Comparison of ENCODE assay signal across 31 cellular contexts in genomic region chr4:26766142-26766541, GRCh38.
DNase-seq lines count a peak whose midpoint lies in the region; ATAC-seq and TF ChIP-seq lines count a peak whose summit lies in the region.
"Had no signal": no experiment of that assay in that cellular context is flagged by ENCODE, and none has a peak within 500 bp of the region (broad histone marks: within the 10 kb centered on the region; RNA-seq: fewer than 3 reads in every experiment).

No MANE protein-coding gene starts in this region.

- no TSS peak for BruUV-seq in Calu3 (replicated peaks; lab: Mats Ljungman, UMichigan)

- DNase-seq in NOMO-1 treated with dmso at 0.1 percent for 144 hours (lab: John Stamatoyannopoulos, UW; ENCODE audit: unreplicated experiment) (peak; percentile 54), mucosa of descending colon (no peak), Calu3 (no peak)
- no peak for DNase-seq in activated naive CD4-positive, alpha-beta T cell treated with anti-CD3 and anti-CD28 coated beads, Interleukin-2, amount 10 ng/mL, durations not matched to agents 7 days and 5 days
- no peak for DNase-seq in activated T-cell treated with anti-CD3 and anti-CD28 coated beads, Interleukin-2, amount 50 U/mL, for 72 hours
- DNase-seq in NK-92 treated with Interleukin-12 subunit alpha and Interleukin-12 subunit beta, amount 100 ng/mL, for 24 hours (lab: John Stamatoyannopoulos, UW), result no peak
- DNase-seq: activated CD4-positive, alpha-beta T cell treated with anti-CD3 and anti-CD28 coated beads for 36 hours; activated CD8-positive, alpha-beta T cell treated with anti-CD3 and anti-CD28 coated beads for 36 hours; activated naive CD4-positive, alpha-beta T cell treated with anti-CD3 and anti-CD28 coated beads, Interleukin-2, amount 50 U/mL, for 16 hours; C1 segment of cervical spinal cord; cerebellar nuclear complex; DMS79 treated with DMSO at 0.1 percent for 48 hours; esophagus squamous epithelium; foreskin keratinocyte; GDM1; head of caudate nucleus; HFFc6; KG1; MG63; NCI-H1436 treated with DMSO at 0.1 percent for 48 hours; NCI-H2107; NCI-H345; RPMI8226; SK-N-SH; stimulated activated naive B cell treated with anti-CD40 and anti-IgM and Interleukin-4, amounts not matched to agents 10 μg/mL and 1 μg/mL and 100 μg/mL, for 72 hours; substantia nigra had no signal

- H3K4me3 Mint-ChIP-seq in activated naive CD4-positive, alpha-beta T cell treated with anti-CD3 and anti-CD28 coated beads, Interleukin-2, amount 10 ng/mL, durations not matched to agents 7 days and 5 days, result no peak overlapping the region
- no peak overlapping the region for H3K4me3 Mint-ChIP-seq in activated T-cell treated with anti-CD3 and anti-CD28 coated beads, Interleukin-2, amount 50 U/mL, for 72 hours
- H3K4me3 Mint-ChIP-seq in Calu3 (ENCODE audit: low read depth, unreplicated experiment), result no peak overlapping the region
- H3K4me3 Mint-ChIP-seq: activated CD4-positive, alpha-beta T cell treated with anti-CD3 and anti-CD28 coated beads for 36 hours; activated CD8-positive, alpha-beta T cell treated with anti-CD3 and anti-CD28 coated beads for 36 hours; activated T-helper 17 cell treated with anti-CD3 and anti-CD28 coated beads, Interleukin-2, amount 50 U/mL, for 72 hours; HFFc6; natural killer cell treated with Interleukin-12 subunit alpha and Interleukin-12 subunit beta and Interleukin-15 and Interleukin-18, amount 100 ng/mL, for 72 hours; stimulated activated naive B cell treated with anti-CD40 and anti-IgM and Interleukin-4, amounts not matched to agents 10 μg/mL and 1 μg/mL and 100 μg/mL, for 72 hours had no signal

- ATAC-seq in GM18499 (IDR thresholded peaks at IDR 0.05; ENCODE audit: insufficient read depth, unreplicated experiment) (peak; percentile 88), HG02938 (IDR thresholded peaks at IDR 0.05; ENCODE audit: unreplicated experiment) (peak; percentile 75), mucosa of descending colon (peak; percentile 17)
- ATAC-seq in activated T-cell treated with anti-CD3 and anti-CD28 coated beads, Interleukin-2, amount 50 U/mL, for 72 hours (replicated peaks in 1 of 2), result no peak
- ATAC-seq: activated T-helper 17 cell treated with anti-CD3 and anti-CD28 coated beads, Interleukin-2, amount 50 U/mL, for 72 hours; body of pancreas; natural killer cell treated with Interleukin-12 subunit alpha and Interleukin-12 subunit beta and Interleukin-15 and Interleukin-18, amount 100 ng/mL, for 72 hours had no signal

- peaks cover 2% of the 10 kb centered on the region for H3K36me3 Mint-ChIP-seq in activated naive CD4-positive, alpha-beta T cell treated with anti-CD3 and anti-CD28 coated beads, Interleukin-2, amount 10 ng/mL, durations not matched to agents 7 days and 5 days
- H3K36me3 Mint-ChIP-seq in activated T-cell treated with anti-CD3 and anti-CD28 coated beads, Interleukin-2, amount 50 U/mL, for 72 hours (ENCODE audit: insufficient read depth in 2 of 2), result peaks cover 0 to 12% of the 10 kb centered on the region in 2 donors
- no peaks in the 10 kb centered on the region for H3K36me3 Mint-ChIP-seq in Calu3 (ENCODE audit: insufficient read depth, unreplicated experiment)

- peaks cover 9% of the 10 kb centered on the region for H3K4me1 ChIP-seq in mucosa of descending colon (ENCODE audit: low read depth)
- H3K4me1 ChIP-seq: body of pancreas, foreskin keratinocyte had no signal

- H3K4me1 Mint-ChIP-seq in activated naive CD4-positive, alpha-beta T cell treated with anti-CD3 and anti-CD28 coated beads, Interleukin-2, amount 10 ng/mL, durations not matched to agents 7 days and 5 days, result peaks cover 6% of the 10 kb centered on the region
- H3K4me1 Mint-ChIP-seq in activated T-cell treated with anti-CD3 and anti-CD28 coated beads, Interleukin-2, amount 50 U/mL, for 72 hours (ENCODE audit: low read depth), result peaks cover 5% of the 10 kb centered on the region
- no peaks in the 10 kb centered on the region for H3K4me1 Mint-ChIP-seq in Calu3 (ENCODE audit: low read depth, unreplicated experiment)
- H3K4me1 Mint-ChIP-seq: activated T-helper 17 cell treated with anti-CD3 and anti-CD28 coated beads, Interleukin-2, amount 50 U/mL, for 72 hours had no signal

- H3K27ac Mint-ChIP-seq in activated naive CD4-positive, alpha-beta T cell treated with anti-CD3 and anti-CD28 coated beads, Interleukin-2, amount 10 ng/mL, durations not matched to agents 7 days and 5 days, result no peak overlapping the region
- no peak overlapping the region for H3K27ac Mint-ChIP-seq in activated T-cell treated with anti-CD3 and anti-CD28 coated beads, Interleukin-2, amount 50 U/mL, for 72 hours
- no peak overlapping the region for H3K27ac Mint-ChIP-seq in Calu3 (ENCODE audit: unreplicated experiment)
- H3K27ac Mint-ChIP-seq: activated CD4-positive, alpha-beta T cell treated with anti-CD3 and anti-CD28 coated beads for 36 hours; activated CD8-positive, alpha-beta T cell treated with anti-CD3 and anti-CD28 coated beads for 36 hours; activated T-helper 17 cell treated with anti-CD3 and anti-CD28 coated beads, Interleukin-2, amount 50 U/mL, for 72 hours; HFFc6; natural killer cell treated with Interleukin-12 subunit alpha and Interleukin-12 subunit beta and Interleukin-15 and Interleukin-18, amount 100 ng/mL, for 72 hours; stimulated activated naive B cell treated with anti-CD40 and anti-IgM and Interleukin-4, amounts not matched to agents 10 μg/mL and 1 μg/mL and 100 μg/mL, for 72 hours had no signal

- no peaks in the 10 kb centered on the region for H3K27me3 Mint-ChIP-seq in activated naive CD4-positive, alpha-beta T cell treated with anti-CD3 and anti-CD28 coated beads, Interleukin-2, amount 10 ng/mL, durations not matched to agents 7 days and 5 days
- H3K27me3 Mint-ChIP-seq in activated T-cell treated with anti-CD3 and anti-CD28 coated beads, Interleukin-2, amount 50 U/mL, for 72 hours (ENCODE audit: low read depth), result no peaks in the 10 kb centered on the region
- H3K27me3 Mint-ChIP-seq in Calu3 (ENCODE audit: unreplicated experiment), result no peaks in the 10 kb centered on the region
- H3K27me3 Mint-ChIP-seq: activated CD4-positive, alpha-beta T cell treated with anti-CD3 and anti-CD28 coated beads for 36 hours; activated CD8-positive, alpha-beta T cell treated with anti-CD3 and anti-CD28 coated beads for 36 hours; activated T-helper 17 cell treated with anti-CD3 and anti-CD28 coated beads, Interleukin-2, amount 50 U/mL, for 72 hours; natural killer cell treated with Interleukin-12 subunit alpha and Interleukin-12 subunit beta and Interleukin-15 and Interleukin-18, amount 100 ng/mL, for 72 hours; stimulated activated naive B cell treated with anti-CD40 and anti-IgM and Interleukin-4, amounts not matched to agents 10 μg/mL and 1 μg/mL and 100 μg/mL, for 72 hours had no signal

- no peak overlapping the region for H3K4me3 ChIP-seq in mucosa of descending colon
- H3K4me3 ChIP-seq: body of pancreas, esophagus squamous epithelium, MG63 had no signal

- H3K36me3 ChIP-seq in mucosa of descending colon (ENCODE audit: low read depth), result no peaks in the 10 kb centered on the region

- intact Hi-C loops in mucosa of descending colon (cut with DNase I, micrococcal nuclease) (no loop called here), Calu3 (cut with micrococcal nuclease; ENCODE audit: unreplicated experiment) (no loop called here)

- CTCF ChIA-PET in activated naive CD4-positive, alpha-beta T cell treated with anti-CD3 and anti-CD28 coated beads, Interleukin-2, amount 10 ng/mL, durations not matched to agents 7 days and 5 days (lab: Charles Lee), result no interaction called here
- CTCF ChIA-PET in Calu3 (lab: Charles Lee), result no interaction called here

- H3K9me3 Mint-ChIP-seq in activated naive CD4-positive, alpha-beta T cell treated with anti-CD3 and anti-CD28 coated beads, Interleukin-2, amount 10 ng/mL, durations not matched to agents 7 days and 5 days, result no peaks in the 10 kb centered on the region
- H3K9me3 Mint-ChIP-seq in activated T-cell treated with anti-CD3 and anti-CD28 coated beads, Interleukin-2, amount 50 U/mL, for 72 hours, result no peaks in the 10 kb centered on the region
- no peaks in the 10 kb centered on the region for H3K9me3 Mint-ChIP-seq in Calu3 (ENCODE audit: low read depth, unreplicated experiment)
- H3K9me3 Mint-ChIP-seq: activated CD8-positive, alpha-beta T cell treated with anti-CD3 and anti-CD28 coated beads for 36 hours; activated T-helper 17 cell treated with anti-CD3 and anti-CD28 coated beads, Interleukin-2, amount 50 U/mL, for 72 hours; HFFc6; natural killer cell treated with Interleukin-12 subunit alpha and Interleukin-12 subunit beta and Interleukin-15 and Interleukin-18, amount 100 ng/mL, for 72 hours; stimulated activated naive B cell treated with anti-CD40 and anti-IgM and Interleukin-4, amounts not matched to agents 10 μg/mL and 1 μg/mL and 100 μg/mL, for 72 hours had no signal

- TF ChIP-seq CTCF in mucosa of descending colon (IDR thresholded peaks at IDR 0.05) (no peak), Calu3 (IDR thresholded peaks at IDR 0.05; ENCODE audit: unreplicated experiment) (no peak)

- no peaks in the 10 kb centered on the region for H3K9me3 ChIP-seq in mucosa of descending colon
- H3K9me3 ChIP-seq: body of pancreas, esophagus squamous epithelium, MG63, SK-N-SH had no signal

Comparison
In these comparisons a context has a peak if more than half of its experiments do, and no peak if none do; other contexts are left out.
1. ATAC-seq: peak in GM18499 (single experiment), HG02938 (single experiment) and mucosa of descending colon (single experiment); none in activated T-cell treated with anti-CD3 and anti-CD28 coated beads, Interleukin-2, amount 50 U/mL, for 72 hours (0 of 2).